ENCODE assay signal across 1 cellular context in the genomic region with DNA sequence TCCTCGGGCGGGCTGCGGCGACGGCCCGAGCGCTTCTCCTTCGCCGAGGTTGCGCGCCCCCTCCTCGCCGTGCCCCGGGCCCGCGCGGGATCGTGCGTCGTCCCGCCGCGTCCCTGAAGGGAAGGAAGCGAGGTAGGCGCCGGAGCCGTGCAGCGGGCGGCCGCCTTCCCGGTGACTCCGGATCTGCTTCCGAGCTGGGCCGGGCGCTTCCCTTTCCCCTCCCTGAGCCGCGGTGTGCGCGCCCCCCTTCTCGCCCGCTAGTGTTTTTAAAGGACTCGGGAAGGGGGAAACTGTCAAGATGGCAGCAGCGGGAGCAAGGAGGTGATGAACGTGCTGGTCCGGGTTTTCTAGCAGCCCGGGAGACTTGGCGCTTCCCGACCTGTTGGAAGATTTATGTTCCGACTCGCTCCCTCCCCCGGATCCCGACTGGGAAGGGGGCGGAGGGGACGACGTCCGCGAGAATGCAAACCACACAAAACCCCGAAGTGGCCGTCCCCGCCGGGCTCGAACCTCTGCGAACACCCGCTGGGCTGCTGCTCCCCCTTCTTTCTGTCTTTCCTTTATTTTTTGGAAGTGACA.
TF ChIP-seq lines count a peak whose summit lies in the region.

No MANE protein-coding gene starts in this region.

TF ChIP-seq in HepG2, 621 proteins besides CTCF, POLR2A, EP300 and RAD21 (continues in another document):
- TF ChIP-seq ZNF562 (CRISPR knock-in tag; IDR thresholded peaks at IDR 0.05; ENCODE audit: borderline replicate concordance) = no peak
- TF ChIP-seq, protein P1, sequence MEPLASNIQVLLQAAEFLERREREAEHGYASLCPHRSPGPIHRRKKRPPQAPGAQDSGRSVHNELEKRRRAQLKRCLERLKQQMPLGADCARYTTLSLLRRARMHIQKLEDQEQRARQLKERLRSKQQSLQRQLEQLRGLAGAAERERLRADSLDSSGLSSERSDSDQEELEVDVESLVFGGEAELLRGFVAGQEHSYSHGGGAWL (CRISPR knock-in tag; IDR thresholded peaks at IDR 0.05) = 0 out of 2 replicates have a peak, but pooled peaks have one; percentile 12
- TF ChIP-seq, protein P2, sequence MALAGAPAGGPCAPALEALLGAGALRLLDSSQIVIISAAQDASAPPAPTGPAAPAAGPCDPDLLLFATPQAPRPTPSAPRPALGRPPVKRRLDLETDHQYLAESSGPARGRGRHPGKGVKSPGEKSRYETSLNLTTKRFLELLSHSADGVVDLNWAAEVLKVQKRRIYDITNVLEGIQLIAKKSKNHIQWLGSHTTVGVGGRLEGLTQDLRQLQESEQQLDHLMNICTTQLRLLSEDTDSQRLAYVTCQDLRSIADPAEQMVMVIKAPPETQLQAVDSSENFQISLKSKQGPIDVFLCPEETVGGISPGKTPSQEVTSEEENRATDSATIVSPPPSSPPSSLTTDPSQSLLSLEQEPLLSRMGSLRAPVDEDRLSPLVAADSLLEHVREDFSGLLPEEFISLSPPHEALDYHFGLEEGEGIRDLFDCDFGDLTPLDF (CRISPR knock-in tag; IDR thresholded peaks at IDR 0.05) = 0 out of 2 replicates have a peak, but pooled peaks have one; percentile 14
- peak; percentile 96 for TF ChIP-seq U2AF1 (optimal IDR thresholded peaks at IDR 0.05; ENCODE audit: low read depth, low read length)
- 0 out of 2 replicates have a peak, but pooled peaks have one; percentile 33 for TF ChIP-seq NR2C2 (CRISPR knock-in tag; IDR thresholded peaks at IDR 0.05; ENCODE audit: borderline replicate concordance)
- 0 out of 2 replicates have a peak, but pooled peaks have one; percentile 25 for TF ChIP-seq ZNF20 (CRISPR knock-in tag; IDR thresholded peaks at IDR 0.05)
- peak; percentile 97 for TF ChIP-seq RBM39 (IDR thresholded peaks at IDR 0.05; ENCODE audit: low read depth, low read length, poor library complexity, severe bottlenecking)
- TF ChIP-seq ZMYM3 (CRISPR knock-in tag; IDR thresholded peaks at IDR 0.05) = no peak
- TF ChIP-seq ZNF790 (CRISPR knock-in tag; IDR thresholded peaks at IDR 0.05; ENCODE audit: borderline replicate concordance) = 0 out of 2 replicates have a peak, but pooled peaks have one; percentile 13
- TF ChIP-seq ASH2L (IDR thresholded peaks at IDR 0.05; ENCODE audit: insufficient read length, low read depth, low read length) = no peak
- peak; percentile 52; the same call in 1 of the 2 replicates for TF ChIP-seq ZNF253 (CRISPR knock-in tag; IDR thresholded peaks at IDR 0.05; ENCODE audit: borderline replicate concordance)
- TF ChIP-seq ZNF564 (CRISPR knock-in tag; IDR thresholded peaks at IDR 0.05) = peak; percentile 14; the same call in 1 of the 2 replicates
- peak; percentile 53 for TF ChIP-seq YY1 (IDR thresholded peaks at IDR 0.05; ENCODE audit: insufficient read depth, insufficient replicate concordance, low read depth, low read length)
- TF ChIP-seq, protein P3, sequence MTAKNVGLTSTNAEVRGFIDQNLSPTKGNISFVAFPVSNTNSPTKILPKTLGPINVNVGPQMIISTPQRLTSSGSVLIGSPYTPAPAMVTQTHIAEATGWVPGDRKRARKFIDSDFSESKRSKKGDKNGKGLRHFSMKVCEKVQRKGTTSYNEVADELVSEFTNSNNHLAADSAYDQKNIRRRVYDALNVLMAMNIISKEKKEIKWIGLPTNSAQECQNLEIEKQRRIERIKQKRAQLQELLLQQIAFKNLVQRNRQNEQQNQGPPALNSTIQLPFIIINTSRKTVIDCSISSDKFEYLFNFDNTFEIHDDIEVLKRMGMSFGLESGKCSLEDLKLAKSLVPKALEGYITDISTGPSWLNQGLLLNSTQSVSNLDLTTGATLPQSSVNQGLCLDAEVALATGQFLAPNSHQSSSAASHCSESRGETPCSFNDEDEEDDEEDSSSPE (CRISPR knock-in tag; IDR thresholded peaks at IDR 0.05) = no peak; the same call in 1 of the 2 replicates
- TF ChIP-seq MXD1 (CRISPR knock-in tag; IDR thresholded peaks at IDR 0.05) = peak; percentile 25; the same call in 1 of the 2 replicates
- TF ChIP-seq RARA (CRISPR knock-in tag; IDR thresholded peaks at IDR 0.05) = 0 out of 2 replicates have a peak, but pooled peaks have one; percentile 2
- TF ChIP-seq TIGD3 (CRISPR knock-in tag; IDR thresholded peaks at IDR 0.05; ENCODE audit: borderline replicate concordance) = 0 out of 2 replicates have a peak, but pooled peaks have one; percentile 11
- peak; percentile 2; the same call in 1 of the 2 replicates for TF ChIP-seq EED (CRISPR knock-in tag; IDR thresholded peaks at IDR 0.05)
- TF ChIP-seq, protein P4, sequence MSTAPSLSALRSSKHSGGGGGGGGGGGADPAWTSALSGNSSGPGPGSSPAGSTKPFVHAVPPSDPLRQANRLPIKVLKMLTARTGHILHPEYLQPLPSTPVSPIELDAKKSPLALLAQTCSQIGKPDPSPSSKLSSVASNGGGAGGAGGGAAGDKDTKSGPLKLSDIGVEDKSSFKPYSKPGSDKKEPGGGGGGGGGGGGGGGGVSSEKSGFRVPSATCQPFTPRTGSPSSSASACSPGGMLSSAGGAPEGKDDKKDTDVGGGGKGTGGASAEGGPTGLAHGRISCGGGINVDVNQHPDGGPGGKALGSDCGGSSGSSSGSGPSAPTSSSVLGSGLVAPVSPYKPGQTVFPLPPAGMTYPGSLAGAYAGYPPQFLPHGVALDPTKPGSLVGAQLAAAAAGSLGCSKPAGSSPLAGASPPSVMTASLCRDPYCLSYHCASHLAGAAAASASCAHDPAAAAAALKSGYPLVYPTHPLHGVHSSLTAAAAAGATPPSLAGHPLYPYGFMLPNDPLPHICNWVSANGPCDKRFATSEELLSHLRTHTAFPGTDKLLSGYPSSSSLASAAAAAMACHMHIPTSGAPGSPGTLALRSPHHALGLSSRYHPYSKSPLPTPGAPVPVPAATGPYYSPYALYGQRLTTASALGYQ (CRISPR knock-in tag; IDR thresholded peaks at IDR 0.05) = 0 out of 2 replicates have a peak, but pooled peaks have one; percentile 33
- 0 out of 2 replicates have a peak, but pooled peaks have one; percentile 32 for TF ChIP-seq ZBTB42 (CRISPR knock-in tag; IDR thresholded peaks at IDR 0.05)
- TF ChIP-seq PCBP1 (IDR thresholded peaks at IDR 0.05; ENCODE audit: borderline replicate concordance, low read depth, low read length) = 0 out of 2 replicates have a peak, but pooled peaks have one; percentile 33
- no peak for TF ChIP-seq JUN (CRISPR knock-in tag; IDR thresholded peaks at IDR 0.05)
- TF ChIP-seq TMF1 (CRISPR knock-in tag; IDR thresholded peaks at IDR 0.05; ENCODE audit: low read depth) = peak; percentile 1; the same call in 1 of the 2 replicates
- TF ChIP-seq, protein P5, sequence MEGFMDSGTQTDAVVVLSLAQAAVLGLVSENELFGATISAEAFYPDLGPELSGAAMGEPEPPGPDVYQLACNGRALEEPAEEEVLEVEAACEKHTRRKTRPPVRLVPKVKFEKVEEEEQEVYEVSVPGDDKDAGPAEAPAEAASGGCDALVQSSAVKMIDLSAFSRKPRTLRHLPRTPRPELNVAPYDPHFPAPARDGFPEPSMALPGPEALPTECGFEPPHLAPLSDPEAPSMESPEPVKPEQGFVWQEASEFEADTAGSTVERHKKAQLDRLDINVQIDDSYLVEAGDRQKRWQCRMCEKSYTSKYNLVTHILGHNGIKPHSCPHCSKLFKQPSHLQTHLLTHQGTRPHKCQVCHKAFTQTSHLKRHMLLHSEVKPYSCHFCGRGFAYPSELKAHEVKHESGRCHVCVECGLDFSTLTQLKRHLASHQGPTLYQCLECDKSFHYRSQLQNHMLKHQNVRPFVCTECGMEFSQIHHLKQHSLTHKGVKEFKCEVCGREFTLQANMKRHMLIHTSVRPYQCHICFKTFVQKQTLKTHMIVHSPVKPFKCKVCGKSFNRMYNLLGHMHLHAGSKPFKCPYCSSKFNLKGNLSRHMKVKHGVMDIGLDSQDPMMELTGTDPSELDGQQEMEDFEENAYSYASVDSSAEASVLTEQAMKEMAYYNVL (CRISPR knock-in tag; IDR thresholded peaks at IDR 0.05; ENCODE audit: borderline replicate concordance) = no peak
- TF ChIP-seq, protein P6, sequence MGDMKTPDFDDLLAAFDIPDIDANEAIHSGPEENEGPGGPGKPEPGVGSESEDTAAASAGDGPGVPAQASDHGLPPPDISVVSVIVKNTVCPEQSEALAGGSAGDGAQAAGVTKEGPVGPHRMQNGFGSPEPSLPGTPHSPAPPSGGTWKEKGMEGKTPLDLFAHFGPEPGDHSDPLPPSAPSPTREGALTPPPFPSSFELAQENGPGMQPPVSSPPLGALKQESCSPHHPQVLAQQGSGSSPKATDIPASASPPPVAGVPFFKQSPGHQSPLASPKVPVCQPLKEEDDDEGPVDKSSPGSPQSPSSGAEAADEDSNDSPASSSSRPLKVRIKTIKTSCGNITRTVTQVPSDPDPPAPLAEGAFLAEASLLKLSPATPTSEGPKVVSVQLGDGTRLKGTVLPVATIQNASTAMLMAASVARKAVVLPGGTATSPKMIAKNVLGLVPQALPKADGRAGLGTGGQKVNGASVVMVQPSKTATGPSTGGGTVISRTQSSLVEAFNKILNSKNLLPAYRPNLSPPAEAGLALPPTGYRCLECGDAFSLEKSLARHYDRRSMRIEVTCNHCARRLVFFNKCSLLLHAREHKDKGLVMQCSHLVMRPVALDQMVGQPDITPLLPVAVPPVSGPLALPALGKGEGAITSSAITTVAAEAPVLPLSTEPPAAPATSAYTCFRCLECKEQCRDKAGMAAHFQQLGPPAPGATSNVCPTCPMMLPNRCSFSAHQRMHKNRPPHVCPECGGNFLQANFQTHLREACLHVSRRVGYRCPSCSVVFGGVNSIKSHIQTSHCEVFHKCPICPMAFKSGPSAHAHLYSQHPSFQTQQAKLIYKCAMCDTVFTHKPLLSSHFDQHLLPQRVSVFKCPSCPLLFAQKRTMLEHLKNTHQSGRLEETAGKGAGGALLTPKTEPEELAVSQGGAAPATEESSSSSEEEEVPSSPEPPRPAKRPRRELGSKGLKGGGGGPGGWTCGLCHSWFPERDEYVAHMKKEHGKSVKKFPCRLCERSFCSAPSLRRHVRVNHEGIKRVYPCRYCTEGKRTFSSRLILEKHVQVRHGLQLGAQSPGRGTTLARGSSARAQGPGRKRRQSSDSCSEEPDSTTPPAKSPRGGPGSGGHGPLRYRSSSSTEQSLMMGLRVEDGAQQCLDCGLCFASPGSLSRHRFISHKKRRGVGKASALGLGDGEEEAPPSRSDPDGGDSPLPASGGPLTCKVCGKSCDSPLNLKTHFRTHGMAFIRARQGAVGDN (CRISPR knock-in tag; IDR thresholded peaks at IDR 0.05) = peak; percentile 69
- TF ChIP-seq ZNF333 (CRISPR knock-in tag; IDR thresholded peaks at IDR 0.05; ENCODE audit: borderline replicate concordance) = peak; percentile 8; the same call in 1 of the 2 replicates
- TF ChIP-seq ZFX (CRISPR knock-in tag; IDR thresholded peaks at IDR 0.05; ENCODE audit: low read depth) = peak; percentile 65
- TF ChIP-seq, protein P7, sequence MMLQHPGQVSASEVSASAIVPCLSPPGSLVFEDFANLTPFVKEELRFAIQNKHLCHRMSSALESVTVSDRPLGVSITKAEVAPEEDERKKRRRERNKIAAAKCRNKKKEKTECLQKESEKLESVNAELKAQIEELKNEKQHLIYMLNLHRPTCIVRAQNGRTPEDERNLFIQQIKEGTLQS (CRISPR knock-in tag; IDR thresholded peaks at IDR 0.05) = peak; percentile 10; the same call in 1 of the 2 replicates
- TF ChIP-seq, protein P8, sequence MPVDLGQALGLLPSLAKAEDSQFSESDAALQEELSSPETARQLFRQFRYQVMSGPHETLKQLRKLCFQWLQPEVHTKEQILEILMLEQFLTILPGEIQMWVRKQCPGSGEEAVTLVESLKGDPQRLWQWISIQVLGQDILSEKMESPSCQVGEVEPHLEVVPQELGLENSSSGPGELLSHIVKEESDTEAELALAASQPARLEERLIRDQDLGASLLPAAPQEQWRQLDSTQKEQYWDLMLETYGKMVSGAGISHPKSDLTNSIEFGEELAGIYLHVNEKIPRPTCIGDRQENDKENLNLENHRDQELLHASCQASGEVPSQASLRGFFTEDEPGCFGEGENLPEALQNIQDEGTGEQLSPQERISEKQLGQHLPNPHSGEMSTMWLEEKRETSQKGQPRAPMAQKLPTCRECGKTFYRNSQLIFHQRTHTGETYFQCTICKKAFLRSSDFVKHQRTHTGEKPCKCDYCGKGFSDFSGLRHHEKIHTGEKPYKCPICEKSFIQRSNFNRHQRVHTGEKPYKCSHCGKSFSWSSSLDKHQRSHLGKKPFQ (CRISPR knock-in tag; IDR thresholded peaks at IDR 0.05; ENCODE audit: insufficient replicate concordance) = peak; percentile 32
- TF ChIP-seq BORCS8-MEF2B (CRISPR knock-in tag; IDR thresholded peaks at IDR 0.05) = 0 out of 2 replicates have a peak, but pooled peaks have one; percentile 6
- TF ChIP-seq AGO2 (optimal IDR thresholded peaks at IDR 0.05; ENCODE audit: low read depth, low read length) = peak; percentile 91
- TF ChIP-seq ZBTB7B (CRISPR knock-in tag; IDR thresholded peaks at IDR 0.05) = 0 out of 2 replicates have a peak, but pooled peaks have one; percentile 31
- TF ChIP-seq, protein P9, sequence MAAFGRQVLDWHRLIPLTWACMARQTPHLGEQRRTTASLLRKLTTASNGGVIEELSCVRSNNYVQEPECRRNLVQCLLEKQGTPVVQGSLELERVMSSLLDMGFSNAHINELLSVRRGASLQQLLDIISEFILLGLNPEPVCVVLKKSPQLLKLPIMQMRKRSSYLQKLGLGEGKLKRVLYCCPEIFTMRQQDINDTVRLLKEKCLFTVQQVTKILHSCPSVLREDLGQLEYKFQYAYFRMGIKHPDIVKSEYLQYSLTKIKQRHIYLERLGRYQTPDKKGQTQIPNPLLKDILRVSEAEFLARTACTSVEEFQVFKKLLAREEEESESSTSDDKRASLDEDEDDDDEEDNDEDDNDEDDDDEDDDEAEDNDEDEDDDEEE (CRISPR knock-in tag; IDR thresholded peaks at IDR 0.05) = no peak
- TF ChIP-seq, protein P10, sequence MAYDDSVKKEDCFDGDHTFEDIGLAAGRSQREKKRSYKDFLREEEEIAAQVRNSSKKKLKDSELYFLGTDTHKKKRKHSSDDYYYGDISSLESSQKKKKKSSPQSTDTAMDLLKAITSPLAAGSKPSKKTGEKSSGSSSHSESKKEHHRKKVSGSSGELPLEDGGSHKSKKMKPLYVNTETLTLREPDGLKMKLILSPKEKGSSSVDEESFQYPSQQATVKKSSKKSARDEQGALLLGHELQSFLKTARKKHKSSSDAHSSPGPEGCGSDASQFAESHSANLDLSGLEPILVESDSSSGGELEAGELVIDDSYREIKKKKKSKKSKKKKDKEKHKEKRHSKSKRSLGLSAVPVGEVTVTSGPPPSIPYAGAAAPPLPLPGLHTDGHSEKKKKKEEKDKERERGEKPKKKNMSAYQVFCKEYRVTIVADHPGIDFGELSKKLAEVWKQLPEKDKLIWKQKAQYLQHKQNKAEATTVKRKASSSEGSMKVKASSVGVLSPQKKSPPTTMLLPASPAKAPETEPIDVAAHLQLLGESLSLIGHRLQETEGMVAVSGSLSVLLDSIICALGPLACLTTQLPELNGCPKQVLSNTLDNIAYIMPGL (CRISPR knock-in tag; IDR thresholded peaks at IDR 0.05; ENCODE audit: borderline replicate concordance in 1 of 2, low read depth in 1 of 2) = peak in 1 of 2 experiments; percentile 25; a peak in 1 of 4 replicates
- 0 out of 2 replicates have a peak, but pooled peaks have one; percentile 39 for TF ChIP-seq ZNF780A (CRISPR knock-in tag; IDR thresholded peaks at IDR 0.05)
